Comparison of ENCODE assay signal across 14 cellular contexts in the genomic region with DNA sequence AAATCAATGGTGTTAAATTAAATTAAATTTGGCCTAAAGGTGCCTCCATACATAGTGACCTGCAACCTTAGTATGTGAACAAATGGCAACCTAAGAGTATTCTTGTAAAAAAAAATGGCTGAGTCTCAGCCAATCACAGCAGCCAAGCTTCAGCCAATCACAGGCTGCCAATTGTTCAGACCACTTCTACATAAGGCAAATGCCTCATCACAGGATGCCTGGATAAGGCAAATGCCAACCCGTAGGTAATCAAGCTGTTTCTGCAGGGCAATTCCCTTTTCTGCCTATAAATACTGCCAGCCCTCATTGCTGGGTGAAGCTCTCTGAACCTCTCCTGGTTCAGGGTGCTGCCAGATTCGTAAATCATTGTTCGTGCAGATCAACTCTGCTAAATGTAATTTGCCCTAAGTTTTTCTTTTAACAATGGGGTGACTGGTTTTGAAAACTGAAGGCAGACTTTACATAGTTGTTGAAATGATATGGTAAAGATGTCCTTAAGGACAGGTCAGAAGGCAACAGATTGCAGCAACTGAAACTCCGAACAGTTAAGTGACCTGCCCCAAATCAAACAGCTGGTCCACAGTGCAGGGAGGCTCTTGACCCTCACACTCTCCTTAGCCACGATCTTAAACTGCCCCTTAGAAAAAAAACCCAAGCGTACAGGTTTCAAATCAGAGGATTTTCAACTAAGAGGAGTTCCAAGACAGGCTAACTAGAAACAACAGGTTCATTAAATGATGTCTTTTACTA. TPM values are rescaled to one million over a fixed set of nuclear protein-coding genes. Genes with fewer than 3 reads are reported as not detected.
A peak's percentile ranks its signal among the peaks of the same experiment; 100 is the strongest.
DNase-seq lines count a peak whose midpoint lies in the region; ATAC-seq and TF ChIP-seq lines count a peak whose summit lies in the region.
"Had no signal": no experiment of that assay in that cellular context is flagged by ENCODE, and none has a peak within 500 bp of the region (broad histone marks: within the 10 kb centered on the region; RNA-seq: fewer than 3 reads in every experiment).

No MANE protein-coding gene starts in this region.

- no peak for TF ChIP-seq CTCF in HEK293 (tag by site-specific recombination; IDR thresholded peaks at IDR 0.05)

- no peaks in the 10 kb centered on the region for H3K9me3 Mint-ChIP-seq in CD4-positive, alpha-beta memory T cell
- H3K9me3 Mint-ChIP-seq in activated T-helper 17 cell treated with anti-CD3 and anti-CD28 coated beads, Interleukin-2, amount 50 U/mL, for 72 hours, result no peaks in the 10 kb centered on the region

- no CpG with 5 or more reads among the region's 6 CpGs for WGBS in mesendoderm (ENCODE audit: extremely low coverage, insufficient coverage, low lambda C conversion rate)

- H2BK15ac ChIP-seq in mesendoderm (replicated peaks; ENCODE audit: low read depth), result no peak overlapping the region

- no peak overlapping the region for H3K4ac ChIP-seq in mesendoderm (ENCODE audit: low read depth, low read length)

- H3K23ac ChIP-seq in mesendoderm (ENCODE audit: low read length), result no peak overlapping the region

- peaks cover 32% of the 10 kb centered on the region for H3K79me2 ChIP-seq in mesendoderm (ENCODE audit: control insufficient read depth, insufficient read depth, low read length)

- H2BK5ac ChIP-seq in mesendoderm (ENCODE audit: low read length), result no peak overlapping the region

- H3K18ac ChIP-seq in mesendoderm (ENCODE audit: low read length), result no peak overlapping the region

- DNase-seq in CD4-positive, alpha-beta memory T cell, result peak in 2 of 5 donors; percentile 11 to 13
- DNase-seq in mesendoderm, result peak; percentile 52
- no peak for DNase-seq in NCI-H1105 (lab: John Stamatoyannopoulos, UW)
- no peak for DNase-seq in HT-29 (ENCODE audit: low spot score)
- DNase-seq: activated effector memory CD4-positive, alpha-beta T cell treated with anti-CD3 and anti-CD28 coated beads, Interleukin-2, amount 50 U/mL, for 16 hours; Caco-2; colonic mucosa; NCI-H1694 treated with DMSO at 0.1 percent for 48 hours; transverse colon had no signal

- H3K9ac ChIP-seq in mesendoderm (ENCODE audit: low read length), result no peak overlapping the region

- H3K27ac ChIP-seq in CD4-positive, alpha-beta memory T cell (ENCODE audit: low read depth, low read length), result no peak overlapping the region
- H3K27ac ChIP-seq in HEK293 (ENCODE audit: extremely low read depth, low read depth, low read length) (no peak overlapping the region), mesendoderm (ENCODE audit: low read depth, low read length) (no peak overlapping the region)
- H3K27ac ChIP-seq: colonic mucosa had no signal

- POLR2A ChIA-PET in CD4-positive, alpha-beta memory T cell (lab: Charles Lee; ENCODE audit: partially characterized antibody), result interaction anchor here (0.7 to 2.9 kb wide), 5 partner anchors 48 to 241 kb away, joined by 3 to 11 read pairs (median 5); a partner anchor contains a TSS
- POLR2A ChIA-PET in HEK293 (lab: Yijun Ruan, JAX), result no interaction called here

- H3K27ac Mint-ChIP-seq in CD4-positive, alpha-beta memory T cell, result peak overlapping the region in 6 of 7 donors; percentile 15 to 85 (median 58)
- H3K27ac Mint-ChIP-seq in activated T-helper 17 cell treated with anti-CD3 and anti-CD28 coated beads, Interleukin-2, amount 50 U/mL, for 72 hours, result peak overlapping the region; percentile 62

- no peak overlapping the region for H3K56ac ChIP-seq in mesendoderm (ENCODE audit: low read length)

- H4K8ac ChIP-seq in mesendoderm (ENCODE audit: low read depth, low read length), result no peak overlapping the region

- CTCF ChIA-PET in CD4-positive, alpha-beta memory T cell (lab: Charles Lee; ENCODE audit: partially characterized antibody), result interaction anchor here (1.1 to 9.8 kb wide), 2 partner anchors 45 to 63 kb away, joined by 3 to 82 read pairs; no protein-coding TSS in a partner anchor
- CTCF ChIA-PET in HEK293 (lab: Yijun Ruan, JAX), result interaction anchor here (0.7 to 1.9 kb wide), 5 partner anchors 20 to 70 kb away, joined by 3 to 4 read pairs (median 3); no protein-coding TSS in a partner anchor

- intact Hi-C loops in CD4-positive, alpha-beta memory T cell (cut with micrococcal nuclease), result loop anchor here (2.0 kb wide), 1 partner anchor 53 kb away; no protein-coding TSS in a partner anchor

- H3K27me3 Mint-ChIP-seq in CD4-positive, alpha-beta memory T cell, result no peaks in the 10 kb centered on the region
- H3K27me3 Mint-ChIP-seq in activated T-helper 17 cell treated with anti-CD3 and anti-CD28 coated beads, Interleukin-2, amount 50 U/mL, for 72 hours, result no peaks in the 10 kb centered on the region

- H3K36me3 ChIP-seq in CD4-positive, alpha-beta memory T cell (ENCODE audit: insufficient read depth, low read length), result peaks cover 8% of the 10 kb centered on the region
- H3K36me3 ChIP-seq in HEK293 (ENCODE audit: control insufficient read depth in 2 of 2, insufficient read depth in 1 of 2, low read length in 2 of 2) (peaks cover 0 to 24% of the 10 kb centered on the region in 2 experiments; a peak in 1 of 3 replicates), mesendoderm (ENCODE audit: control insufficient read depth, insufficient read depth, low read length) (no peaks in the 10 kb centered on the region)
- H3K36me3 ChIP-seq: colonic mucosa, transverse colon had no signal

- peaks cover 16% of the 10 kb centered on the region for H3K79me1 ChIP-seq in mesendoderm (ENCODE audit: low read length)

- H3K4me3 ChIP-seq in CD4-positive, alpha-beta memory T cell (ENCODE audit: low read length in 2 of 2), result no peak overlapping the region
- H3K4me3 ChIP-seq in HEK293 (ENCODE audit: low read depth, low read length), result no peak overlapping the region
- H3K4me3 ChIP-seq in mesendoderm (ENCODE audit: low read length), result no peak overlapping the region
- H3K4me3 ChIP-seq: colonic mucosa, lung, transverse colon had no signal

- peaks cover 54 to 91% (median 71%) of the 10 kb centered on the region in 4 donors for H3K4me1 Mint-ChIP-seq in CD4-positive, alpha-beta memory T cell
- peaks cover 49% of the 10 kb centered on the region for H3K4me1 Mint-ChIP-seq in activated T-helper 17 cell treated with anti-CD3 and anti-CD28 coated beads, Interleukin-2, amount 50 U/mL, for 72 hours

- H3K27me3 ChIP-seq in CD4-positive, alpha-beta memory T cell (ENCODE audit: insufficient read depth, low read length), result no peaks in the 10 kb centered on the region
- H3K27me3 ChIP-seq in mesendoderm (ENCODE audit: insufficient read depth, low read length, poor library complexity), result no peaks in the 10 kb centered on the region
- H3K27me3 ChIP-seq: colonic mucosa, transverse colon had no signal

- no peak overlapping the region for H2AK5ac ChIP-seq in mesendoderm (ENCODE audit: low read length)

- peaks cover 62% of the 10 kb centered on the region for H3K4me1 ChIP-seq in CD4-positive, alpha-beta memory T cell (ENCODE audit: insufficient read depth, low read length)
- H3K4me1 ChIP-seq in HEK293 (ENCODE audit: control insufficient read depth, insufficient read depth, low read length), result peaks cover 14% of the 10 kb centered on the region
- no peaks in the 10 kb centered on the region for H3K4me1 ChIP-seq in mesendoderm (ENCODE audit: control insufficient read depth, low read depth, low read length)
- H3K4me1 ChIP-seq: Caco-2, colonic mucosa had no signal

- ATAC-seq in activated T-helper 17 cell treated with anti-CD3 and anti-CD28 coated beads, Interleukin-2, amount 50 U/mL, for 72 hours (replicated peaks), result peak; percentile 16
- ATAC-seq in HG03571 (IDR thresholded peaks at IDR 0.05; ENCODE audit: unreplicated experiment) (no peak), HG03565 (IDR thresholded peaks at IDR 0.05; ENCODE audit: unreplicated experiment) (no peak)

- H3K36me3 Mint-ChIP-seq in CD4-positive, alpha-beta memory T cell, result peaks cover 23 to 45% of the 10 kb centered on the region in 2 donors
- peaks cover 65% of the 10 kb centered on the region for H3K36me3 Mint-ChIP-seq in activated T-helper 17 cell treated with anti-CD3 and anti-CD28 coated beads, Interleukin-2, amount 50 U/mL, for 72 hours (ENCODE audit: low read depth)

- H4K5ac ChIP-seq in mesendoderm (ENCODE audit: low read length), result no peak overlapping the region

- H3K4me2 ChIP-seq in mesendoderm (ENCODE audit: low read length), result no peak overlapping the region

- no peak overlapping the region for H2BK120ac ChIP-seq in mesendoderm (ENCODE audit: low read depth, low read length)

- no peaks in the 10 kb centered on the region for H3K9me3 ChIP-seq in CD4-positive, alpha-beta memory T cell (ENCODE audit: control insufficient read depth in 1 of 2, low read length in 2 of 2)
- H3K9me3 ChIP-seq in HEK293 (ENCODE audit: control insufficient read depth, insufficient read depth, low read depth, low read length), result no peaks in the 10 kb centered on the region
- H3K9me3 ChIP-seq: Caco-2, colonic mucosa, transverse colon had no signal

- peak overlapping the region in 5 of 8 donors; percentile 25 to 53 (median 35) for H3K4me3 Mint-ChIP-seq in CD4-positive, alpha-beta memory T cell
- H3K4me3 Mint-ChIP-seq in activated T-helper 17 cell treated with anti-CD3 and anti-CD28 coated beads, Interleukin-2, amount 50 U/mL, for 72 hours, result peak overlapping the region; percentile 78

TF ChIP-seq in HEK293, 187 proteins besides CTCF, POLR2A, EP300 and RAD21:
- TF ChIP-seq ZNF549 (tag by site-specific recombination; IDR thresholded peaks at IDR 0.05) (peak; percentile 82), ZNF37A (tag by site-specific recombination; IDR thresholded peaks at IDR 0.05) (no peak)

RNA-seq across cellular contexts. Expression of a gene that starts 50.3 kb away (rescaled TPM):
- 10 to 100 TPM; 58.5 to 60.6 TPM for total RNA-seq in CD4-positive, alpha-beta memory T cell
- polyA plus RNA-seq in CD4-positive, alpha-beta memory T cell, result 10 to 100 TPM; 19.4 to 55.3 TPM
- total RNA-seq in activated T-helper 17 cell treated with anti-CD3 and anti-CD28 coated beads, Interleukin-2, amount 50 U/mL, for 72 hours, result 10 to 100 TPM; 48.1 to 56.8 TPM
- 24.9 TPM for polyA plus RNA-seq in mesendoderm (2013, experiment 1 of 2)
- polyA plus RNA-seq in mesendoderm (2013, experiment 2 of 2), result 27.1 TPM
- 6.0 and 6.3 TPM in 2 replicates for total RNA-seq in HT-29 (2014; rRNA removed; shearing (Covaris generic))
